Comparison of ENCODE assay signal across 16 cellular contexts in genomic region chr3:44363591-44363990, GRCh38. TPM values are rescaled to one million over a fixed set of nuclear protein-coding genes. Genes with fewer than 3 reads are reported as not detected.
DNase-seq lines count a peak whose midpoint lies in the region; ATAC-seq and TF ChIP-seq lines count a peak whose summit lies in the region.
"Had no signal": no experiment of that assay in that cellular context is flagged by ENCODE, and none has a peak within 500 bp of the region (broad histone marks: within the 10 kb centered on the region; RNA-seq: fewer than 3 reads in every experiment).

No MANE protein-coding gene starts in this region.

- no peaks in the 10 kb centered on the region for H3K4me1 Mint-ChIP-seq in activated CD8-positive, alpha-beta memory T cell treated with anti-CD3 and anti-CD28 coated beads, Interleukin-2, amount 10 ng/mL, durations not matched to agents 7 days and 5 days
- H3K4me1 Mint-ChIP-seq: activated CD4-positive, alpha-beta T cell treated with anti-CD3 and anti-CD28 coated beads, Interleukin-2, amount 10 ng/mL, durations not matched to agents 24 days and 14 days; activated naive CD4-positive, alpha-beta T cell treated with anti-CD3 and anti-CD28 coated beads, Interleukin-2, amount 50 U/mL, for 24 hours had no signal

- H3K27ac ChIP-seq in right lobe of liver, result peak overlapping the region; percentile 13 to 55 (median 34)
- H3K27ac ChIP-seq: left ventricle myocardium inferior had no signal

- peaks cover 11% of the 10 kb centered on the region for H3K36me3 Mint-ChIP-seq in activated CD8-positive, alpha-beta memory T cell treated with anti-CD3 and anti-CD28 coated beads, Interleukin-2, amount 10 ng/mL, durations not matched to agents 7 days and 5 days

- POLR2A ChIA-PET in GM10248 (lab: Yijun Ruan, JAX), result no interaction called here

- no peak for TF ChIP-seq POLR2A in right lobe of liver (IDR thresholded peaks at IDR 0.05)

- H3K4me3 Mint-ChIP-seq in activated CD8-positive, alpha-beta memory T cell treated with anti-CD3 and anti-CD28 coated beads, Interleukin-2, amount 10 ng/mL, durations not matched to agents 7 days and 5 days, result no peak overlapping the region
- H3K4me3 Mint-ChIP-seq: activated CD4-positive, alpha-beta T cell treated with anti-CD3 and anti-CD28 coated beads, Interleukin-2, amount 10 ng/mL, durations not matched to agents 24 days and 14 days; activated naive CD4-positive, alpha-beta T cell treated with anti-CD3 and anti-CD28 coated beads, Interleukin-2, amount 50 U/mL, for 24 hours; stimulated activated naive CD8-positive, alpha-beta T cell treated with anti-CD3 and anti-CD28 coated beads, Interleukin-15, Interleukin-2, amounts not matched to agents 100 ng/mL and 50 ng/mL, for 24 hours had no signal

- peak; percentile 26 for DNase-seq in GM10248 (ENCODE audit: extremely low spot score)
- DNase-seq in HuH-7 (ENCODE audit: low spot score), result peak; percentile 34
- no peak for DNase-seq in right lobe of liver
- DNase-seq in activated CD4-positive, alpha-beta T cell treated with anti-CD3 and anti-CD28 coated beads for 48 hours, result no peak
- DNase-seq in activated CD8-positive, alpha-beta memory T cell treated with anti-CD3 and anti-CD28 coated beads, Interleukin-2, amount 10 ng/mL, durations not matched to agents 7 days and 5 days, result no peak
- DNase-seq in Ammon's horn (ENCODE audit: low spot score), result no peak
- DNase-seq: activated CD4-positive, alpha-beta T cell treated with anti-CD3 and anti-CD28 coated beads, Interleukin-2, amount 10 ng/mL, durations not matched to agents 24 days and 14 days; hippocampal formation; left ventricle myocardium inferior; NCI-H1930; stimulated activated CD4-positive, alpha-beta T cell treated with anti-CD3 and anti-CD28 coated beads, Interleukin-12 subunit alpha, Interleukin-12 subunit beta, amount 100 ng/mL, for 4 hours; T1000 had no signal

- TF ChIP-seq CTCF in GM10248 (IDR thresholded peaks at IDR 0.05; ENCODE audit: control extremely low read depth, extremely low read depth, low read depth, missing control alignments) (no peak), right lobe of liver (IDR thresholded peaks at IDR 0.05) (no peak)

- no peaks in the 10 kb centered on the region for H3K9me3 ChIP-seq in right lobe of liver
- H3K9me3 ChIP-seq: left ventricle myocardium inferior had no signal

- no peak overlapping the region for H3K4me3 ChIP-seq in right lobe of liver
- H3K4me3 ChIP-seq: left ventricle myocardium inferior had no signal

- no peak overlapping the region for H3K27ac Mint-ChIP-seq in activated CD8-positive, alpha-beta memory T cell treated with anti-CD3 and anti-CD28 coated beads, Interleukin-2, amount 10 ng/mL, durations not matched to agents 7 days and 5 days
- H3K27ac Mint-ChIP-seq: activated CD4-positive, alpha-beta T cell treated with anti-CD3 and anti-CD28 coated beads, Interleukin-2, amount 10 ng/mL, durations not matched to agents 24 days and 14 days; activated naive CD4-positive, alpha-beta T cell treated with anti-CD3 and anti-CD28 coated beads, Interleukin-2, amount 50 U/mL, for 24 hours; stimulated activated naive CD8-positive, alpha-beta T cell treated with anti-CD3 and anti-CD28 coated beads, Interleukin-15, Interleukin-2, amounts not matched to agents 100 ng/mL and 50 ng/mL, for 24 hours had no signal

- no peaks in the 10 kb centered on the region for H3K27me3 ChIP-seq in right lobe of liver

- H3K27me3 Mint-ChIP-seq in activated CD8-positive, alpha-beta memory T cell treated with anti-CD3 and anti-CD28 coated beads, Interleukin-2, amount 10 ng/mL, durations not matched to agents 7 days and 5 days, result no peaks in the 10 kb centered on the region
- H3K27me3 Mint-ChIP-seq: activated CD4-positive, alpha-beta T cell treated with anti-CD3 and anti-CD28 coated beads, Interleukin-2, amount 10 ng/mL, durations not matched to agents 24 days and 14 days; activated naive CD4-positive, alpha-beta T cell treated with anti-CD3 and anti-CD28 coated beads, Interleukin-2, amount 50 U/mL, for 24 hours; stimulated activated naive CD8-positive, alpha-beta T cell treated with anti-CD3 and anti-CD28 coated beads, Interleukin-15, Interleukin-2, amounts not matched to agents 100 ng/mL and 50 ng/mL, for 24 hours had no signal

- peaks cover 0 to 52% (median 22%) of the 10 kb centered on the region in 4 donors for H3K4me1 ChIP-seq in right lobe of liver
- H3K4me1 ChIP-seq: left ventricle myocardium inferior had no signal

- CTCF ChIA-PET in GM10248 (lab: Yijun Ruan, JAX), result interaction anchor here (1.0 to 1.1 kb wide), 2 partner anchors 13 to 23 kb away, joined by 3 read pairs; no protein-coding TSS in a partner anchor
- CTCF ChIA-PET in activated CD8-positive, alpha-beta memory T cell treated with anti-CD3 and anti-CD28 coated beads, Interleukin-2, amount 10 ng/mL, durations not matched to agents 7 days and 5 days (lab: Charles Lee), result no interaction called here

- ATAC-seq in GM21723 (IDR thresholded peaks at IDR 0.05; ENCODE audit: unreplicated experiment), result peak; percentile 72
- ATAC-seq in right lobe of liver, result peak; percentile 70 to 84 (median 82)
- no peak for ATAC-seq in HG02970 (IDR thresholded peaks at IDR 0.05; ENCODE audit: low FRiP score, unreplicated experiment)
- ATAC-seq in activated CD8-positive, alpha-beta memory T cell treated with anti-CD3 and anti-CD28 coated beads, Interleukin-2, amount 10 ng/mL, durations not matched to agents 7 days and 5 days, result no peak

- intact Hi-C loops in right lobe of liver (cut with DNase I), result no loop called here

- no peaks in the 10 kb centered on the region for H3K9me3 Mint-ChIP-seq in activated CD8-positive, alpha-beta memory T cell treated with anti-CD3 and anti-CD28 coated beads, Interleukin-2, amount 10 ng/mL, durations not matched to agents 7 days and 5 days (ENCODE audit: low read depth)
- H3K9me3 Mint-ChIP-seq: activated CD4-positive, alpha-beta T cell treated with anti-CD3 and anti-CD28 coated beads, Interleukin-2, amount 10 ng/mL, durations not matched to agents 24 days and 14 days; activated naive CD4-positive, alpha-beta T cell treated with anti-CD3 and anti-CD28 coated beads, Interleukin-2, amount 50 U/mL, for 24 hours; stimulated activated naive CD8-positive, alpha-beta T cell treated with anti-CD3 and anti-CD28 coated beads, Interleukin-15, Interleukin-2, amounts not matched to agents 100 ng/mL and 50 ng/mL, for 24 hours had no signal

- 34% methylated on average over 2 of the region's 2 CpGs for WGBS in right lobe of liver (ENCODE audit: insufficient coverage, low coverage, low lambda C conversion rate, missing lambda C conversion rate)

- peaks cover 0 to 23% (median 0%) of the 10 kb centered on the region in 4 donors for H3K36me3 ChIP-seq in right lobe of liver

RNA-seq across cellular contexts. Expression of gene TCAIM, which starts 25.0 kb away (rescaled TPM):
- total RNA-seq in right lobe of liver, result 10 to 100 TPM; 37.8 to 46.4 (median 40.1) TPM
- total RNA-seq in activated CD8-positive, alpha-beta memory T cell treated with anti-CD3 and anti-CD28 coated beads, Interleukin-2, amount 10 ng/mL, durations not matched to agents 7 days and 5 days, result 10 to 100 TPM; 13.7 to 16.2 TPM

Comparison
In these comparisons a context has a peak if more than half of its experiments do, and no peak if none do; other contexts are left out.
1. DNase-seq: peak in GM10248 (single experiment) and HuH-7 (single experiment); none in right lobe of liver (0 of 3), activated CD4-positive, alpha-beta T cell treated with anti-CD3 and anti-CD28 coated beads for 48 hours (single experiment), activated CD8-positive, alpha-beta memory T cell treated with anti-CD3 and anti-CD28 coated beads, Interleukin-2, amount 10 ng/mL, durations not matched to agents 7 days and 5 days (single experiment) and Ammon's horn (single experiment).
2. ATAC-seq: peak in GM21723 (single experiment) and right lobe of liver (4 of 4); none in HG02970 (single experiment) and activated CD8-positive, alpha-beta memory T cell treated with anti-CD3 and anti-CD28 coated beads, Interleukin-2, amount 10 ng/mL, durations not matched to agents 7 days and 5 days (single experiment).